In genomic region chr13:97945342-97945741, GRCh38 we compare ENCODE assay signal across 1 cellular context.
TF ChIP-seq lines count a peak whose summit lies in the region.

No MANE protein-coding gene starts in this region.

TF ChIP-seq in GM12878, 131 proteins besides CTCF, POLR2A, EP300 and RAD21:
- TF ChIP-seq BCLAF1 (IDR thresholded peaks at IDR 0.05) = no peak
- no peak for TF ChIP-seq FOS (IDR thresholded peaks at IDR 0.05; ENCODE audit: borderline replicate concordance, extremely low read depth, insufficient read length)
- TF ChIP-seq PRDM15 (CRISPR knock-in tag; IDR thresholded peaks at IDR 0.05) = no peak
- no peak for TF ChIP-seq CREM (IDR thresholded peaks at IDR 0.05; ENCODE audit: low read depth)
- TF ChIP-seq EGR1 (IDR thresholded peaks at IDR 0.05; ENCODE audit: borderline replicate concordance in 1 of 2, low read depth in 2 of 2, low read length in 2 of 2) = no peak
- TF ChIP-seq SUZ12 (IDR thresholded peaks at IDR 0.05; ENCODE audit: unreplicated experiment) = no peak
- no peak for TF ChIP-seq KAT2A (conservative IDR thresholded peaks at IDR 0.05; ENCODE audit: control insufficient read depth, low read depth, low read length)
- no peak for TF ChIP-seq MYC (IDR thresholded peaks at IDR 0.05; ENCODE audit: insufficient read depth, insufficient read length, insufficient replicate concordance, low read length, severe bottlenecking)
- no peak for TF ChIP-seq YBX1 (IDR thresholded peaks at IDR 0.05)
- no peak for TF ChIP-seq ZBTB4 (CRISPR knock-in tag; IDR thresholded peaks at IDR 0.05)
- no peak for TF ChIP-seq CUX1 (IDR thresholded peaks at IDR 0.05; ENCODE audit: insufficient replicate concordance, low read depth, low read length)
- TF ChIP-seq NKRF (conservative IDR thresholded peaks at IDR 0.05) = no peak
- TF ChIP-seq PKNOX1 (IDR thresholded peaks at IDR 0.05) = no peak
- TF ChIP-seq YY1 (IDR thresholded peaks at IDR 0.05; ENCODE audit: low read depth, low read length) = no peak
- TF ChIP-seq MYB (IDR thresholded peaks at IDR 0.05; ENCODE audit: borderline replicate concordance, low read depth, low read length) = no peak
- no peak for TF ChIP-seq PBX3 (IDR thresholded peaks at IDR 0.05; ENCODE audit: insufficient replicate concordance, low read depth, low read length)
- TF ChIP-seq SMC3 (IDR thresholded peaks at IDR 0.05; ENCODE audit: borderline replicate concordance, low read length) = no peak
- no peak for TF ChIP-seq MTA3 (IDR thresholded peaks at IDR 0.05; ENCODE audit: borderline replicate concordance, low read length)
- no peak for TF ChIP-seq NR2C1 (IDR thresholded peaks at IDR 0.05)
- no peak for TF ChIP-seq CEBPB (IDR thresholded peaks at IDR 0.05; ENCODE audit: borderline replicate concordance in 1 of 2, low read depth in 2 of 2, low read length in 2 of 2)
TF ChIP-seq in GM12878: peak in this region for 0.
